Comparison of ENCODE assay signal across 27 cellular contexts in the genomic region with DNA sequence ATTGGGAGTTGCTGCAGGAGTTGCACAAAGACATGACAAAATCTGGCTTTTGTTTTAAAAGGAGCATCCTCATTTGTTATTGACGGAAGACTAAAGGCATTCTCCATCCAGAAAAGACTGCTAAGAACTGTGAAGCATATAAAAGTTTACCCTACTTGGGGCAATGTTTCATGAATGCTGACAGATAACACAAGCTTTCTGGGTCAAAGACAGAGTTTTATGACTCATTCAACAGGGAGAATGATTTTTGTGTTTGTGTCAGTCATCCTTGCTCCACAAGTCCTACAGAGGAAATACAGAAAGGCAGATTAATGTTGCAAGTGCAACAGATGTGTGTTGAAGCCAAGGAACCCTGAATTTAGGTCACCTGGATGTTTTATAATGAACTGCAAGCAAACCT. TPM values are rescaled to one million over a fixed set of nuclear protein-coding genes. Genes with fewer than 3 reads are reported as not detected.
A peak's percentile ranks its signal among the peaks of the same experiment; 100 is the strongest.
DNase-seq lines count a peak whose midpoint lies in the region; ATAC-seq, FAIRE-seq and TF ChIP-seq lines count a peak whose summit lies in the region.
"Had no signal": no experiment of that assay in that cellular context is flagged by ENCODE, and none has a peak within 500 bp of the region (broad histone marks: within the 10 kb centered on the region; RNA-seq: fewer than 3 reads in every experiment).

No MANE protein-coding gene starts in this region.

- no peaks in the 10 kb centered on the region for H3K9me3 Mint-ChIP-seq in activated T-cell treated with anti-CD3 and anti-CD28 coated beads, Interleukin-2, amount 50 U/mL, for 72 hours
- no peaks in the 10 kb centered on the region for H3K9me3 Mint-ChIP-seq in activated T-cell treated with anti-CD3 and anti-CD28 coated beads, Interleukin-2, amount 50 U/mL, for 24 hours
- H3K9me3 Mint-ChIP-seq in activated T-helper 1 cell treated with anti-CD3 and anti-CD28 coated beads, Interleukin-12 subunit alpha, Interleukin-12 subunit beta, Interleukin-2, Interleukin-4 antibody, amounts not matched to agents 30 ng/mL and 10 ng/mL and 1 ng/mL, durations not matched to agents 14 hours and 24 hours and 36 hours, result no peaks in the 10 kb centered on the region
- no peaks in the 10 kb centered on the region for H3K9me3 Mint-ChIP-seq in type B pancreatic cell
- H3K9me3 Mint-ChIP-seq: CD4-positive, alpha-beta T cell; GM23338; H9 had no signal

- no peak for DNase-seq in activated T-cell treated with anti-CD3 and anti-CD28 coated beads, Interleukin-2, amount 50 U/mL, for 72 hours
- DNase-seq in activated T-cell treated with anti-CD3 and anti-CD28 coated beads, Interleukin-2, amount 50 U/mL, for 24 hours, result no peak
- DNase-seq in bronchial epithelial cell (ENCODE audit: low read depth) (peak; percentile 17), kidney tubule cell (ENCODE audit: low spot score) (peak; percentile 21), renal cortical epithelial cell (ENCODE audit: low read depth) (peak; percentile 43), GF-D8 (lab: John Stamatoyannopoulos, UW) (no peak), type B pancreatic cell (ENCODE audit: extremely low spot score, unreplicated experiment) (no peak)
- no peak for DNase-seq in activated T-helper 1 cell treated with anti-CD3 and anti-CD28 coated beads, Interleukin-12 subunit alpha, Interleukin-12 subunit beta, Interleukin-2, Interleukin-4 antibody, amounts not matched to agents 30 ng/mL and 10 ng/mL and 1 ng/mL, durations not matched to agents 14 hours and 24 hours and 36 hours (ENCODE audit: low spot score)
- DNase-seq: 8988T; ACHN; AML-193; BE2C; CD4-positive, alpha-beta T cell; CD8-positive, alpha-beta memory T cell; DMS 273 treated with DMSO at 0.1 percent for 48 hours; DMS79; EL; GDM1; H9 had no signal

- H3K36me3 ChIP-seq in bronchial epithelial cell (ENCODE audit: control insufficient read depth, insufficient read depth, low read length), result no peaks in the 10 kb centered on the region
- H3K36me3 ChIP-seq: BE2C; BLaER1 treated with 17β-estradiol and CSF1 and Interleukin-3, amounts not matched to agents 10 nM and 100 nM had no signal

- peak; percentile 29 to 55 for ATAC-seq in activated T-cell treated with anti-CD3 and anti-CD28 coated beads, Interleukin-2, amount 50 U/mL, for 72 hours (replicated peaks in 1 of 2)
- ATAC-seq: A549, GM23338, HCT116 had no signal

- FAIRE-seq in bronchial epithelial cell (lab: Jason Lieb, UNC), result no peak
- FAIRE-seq: A549, D721Med, GM12891, GM18507 had no signal

- H3K27me3 ChIP-seq in bronchial epithelial cell (ENCODE audit: control insufficient read depth, insufficient read depth, low read length), result no peaks in the 10 kb centered on the region
- H3K27me3 ChIP-seq: BE2C; BLaER1 treated with 17β-estradiol and CSF1 and Interleukin-3, amounts not matched to agents 10 nM and 100 nM had no signal

- H3K4me1 Mint-ChIP-seq in activated T-cell treated with anti-CD3 and anti-CD28 coated beads, Interleukin-2, amount 50 U/mL, for 72 hours (ENCODE audit: low read depth), result no peaks in the 10 kb centered on the region
- no peaks in the 10 kb centered on the region for H3K4me1 Mint-ChIP-seq in activated T-cell treated with anti-CD3 and anti-CD28 coated beads, Interleukin-2, amount 50 U/mL, for 24 hours (ENCODE audit: low read depth)
- H3K4me1 Mint-ChIP-seq in activated T-helper 1 cell treated with anti-CD3 and anti-CD28 coated beads, Interleukin-12 subunit alpha, Interleukin-12 subunit beta, Interleukin-2, Interleukin-4 antibody, amounts not matched to agents 30 ng/mL and 10 ng/mL and 1 ng/mL, durations not matched to agents 14 hours and 24 hours and 36 hours (ENCODE audit: low read depth), result no peaks in the 10 kb centered on the region
- H3K4me1 Mint-ChIP-seq in type B pancreatic cell (ENCODE audit: unreplicated experiment), result no peaks in the 10 kb centered on the region
- H3K4me1 Mint-ChIP-seq: CD14-positive monocyte; CD8-positive, alpha-beta memory T cell; GM23338; H9 had no signal

- H3K4me3 ChIP-seq in bronchial epithelial cell (ENCODE audit: low read depth, low read length), result no peak overlapping the region
- H3K4me3 ChIP-seq: A549; BLaER1 treated with 17β-estradiol and CSF1 and Interleukin-3, amounts not matched to agents 10 nM and 100 nM; GM23338 had no signal

- no peak overlapping the region for H3K27ac Mint-ChIP-seq in activated T-cell treated with anti-CD3 and anti-CD28 coated beads, Interleukin-2, amount 50 U/mL, for 72 hours
- no peak overlapping the region for H3K27ac Mint-ChIP-seq in activated T-cell treated with anti-CD3 and anti-CD28 coated beads, Interleukin-2, amount 50 U/mL, for 24 hours
- no peak overlapping the region for H3K27ac Mint-ChIP-seq in activated T-helper 1 cell treated with anti-CD3 and anti-CD28 coated beads, Interleukin-12 subunit alpha, Interleukin-12 subunit beta, Interleukin-2, Interleukin-4 antibody, amounts not matched to agents 30 ng/mL and 10 ng/mL and 1 ng/mL, durations not matched to agents 14 hours and 24 hours and 36 hours
- H3K27ac Mint-ChIP-seq in type B pancreatic cell, result no peak overlapping the region
- H3K27ac Mint-ChIP-seq: CD14-positive monocyte; CD4-positive, alpha-beta T cell; CD8-positive, alpha-beta memory T cell; GM23338; H9 had no signal

- H3K27me3 Mint-ChIP-seq in activated T-cell treated with anti-CD3 and anti-CD28 coated beads, Interleukin-2, amount 50 U/mL, for 72 hours (ENCODE audit: low read depth), result no peaks in the 10 kb centered on the region
- peaks cover 24% of the 10 kb centered on the region for H3K27me3 Mint-ChIP-seq in activated T-cell treated with anti-CD3 and anti-CD28 coated beads, Interleukin-2, amount 50 U/mL, for 24 hours
- H3K27me3 Mint-ChIP-seq in activated T-helper 1 cell treated with anti-CD3 and anti-CD28 coated beads, Interleukin-12 subunit alpha, Interleukin-12 subunit beta, Interleukin-2, Interleukin-4 antibody, amounts not matched to agents 30 ng/mL and 10 ng/mL and 1 ng/mL, durations not matched to agents 14 hours and 24 hours and 36 hours (ENCODE audit: insufficient read depth), result no peaks in the 10 kb centered on the region
- peaks cover 8% of the 10 kb centered on the region for H3K27me3 Mint-ChIP-seq in type B pancreatic cell

- TF ChIP-seq CTCF in bronchial epithelial cell (IDR thresholded peaks at IDR 0.05; ENCODE audit: insufficient read depth, low read length, severe bottlenecking) (no peak), type B pancreatic cell (conservative IDR thresholded peaks at IDR 0.05) (no peak)

- no peaks in the 10 kb centered on the region for H3K36me3 Mint-ChIP-seq in activated T-cell treated with anti-CD3 and anti-CD28 coated beads, Interleukin-2, amount 50 U/mL, for 72 hours (ENCODE audit: insufficient read depth in 2 of 2)
- H3K36me3 Mint-ChIP-seq in activated T-cell treated with anti-CD3 and anti-CD28 coated beads, Interleukin-2, amount 50 U/mL, for 24 hours (ENCODE audit: low read depth), result no peaks in the 10 kb centered on the region
- no peaks in the 10 kb centered on the region for H3K36me3 Mint-ChIP-seq in activated T-helper 1 cell treated with anti-CD3 and anti-CD28 coated beads, Interleukin-12 subunit alpha, Interleukin-12 subunit beta, Interleukin-2, Interleukin-4 antibody, amounts not matched to agents 30 ng/mL and 10 ng/mL and 1 ng/mL, durations not matched to agents 14 hours and 24 hours and 36 hours (ENCODE audit: low read depth)
- H3K36me3 Mint-ChIP-seq in type B pancreatic cell, result no peaks in the 10 kb centered on the region
- H3K36me3 Mint-ChIP-seq: CD14-positive monocyte; CD8-positive, alpha-beta memory T cell had no signal

- intact Hi-C loops in activated T-helper 1 cell treated with anti-CD3 and anti-CD28 coated beads, Interleukin-12 subunit alpha, Interleukin-12 subunit beta, Interleukin-2, Interleukin-4 antibody, amounts not matched to agents 30 ng/mL and 10 ng/mL and 1 ng/mL, durations not matched to agents 14 hours and 24 hours and 36 hours (cut with micrococcal nuclease), result no loop called here

- H3K4me3 Mint-ChIP-seq in activated T-cell treated with anti-CD3 and anti-CD28 coated beads, Interleukin-2, amount 50 U/mL, for 72 hours, result no peak overlapping the region
- H3K4me3 Mint-ChIP-seq in activated T-cell treated with anti-CD3 and anti-CD28 coated beads, Interleukin-2, amount 50 U/mL, for 24 hours, result no peak overlapping the region
- no peak overlapping the region for H3K4me3 Mint-ChIP-seq in activated T-helper 1 cell treated with anti-CD3 and anti-CD28 coated beads, Interleukin-12 subunit alpha, Interleukin-12 subunit beta, Interleukin-2, Interleukin-4 antibody, amounts not matched to agents 30 ng/mL and 10 ng/mL and 1 ng/mL, durations not matched to agents 14 hours and 24 hours and 36 hours
- no peak overlapping the region for H3K4me3 Mint-ChIP-seq in type B pancreatic cell
- H3K4me3 Mint-ChIP-seq: CD14-positive monocyte; CD4-positive, alpha-beta T cell; CD8-positive, alpha-beta memory T cell; GM23338; H9 had no signal

RNA-seq across cellular contexts. Expression of a gene that starts 2.5 kb away (rescaled TPM):
- total RNA-seq in activated T-cell treated with anti-CD3 and anti-CD28 coated beads, Interleukin-2, amount 50 U/mL, for 72 hours, result under 1 TPM in 1 of 2 donors, not detected in 1; 0.24 TPM
- total RNA-seq in bronchial epithelial cell (not detected in 2 replicates), renal cortical epithelial cell (2.8 and 5.0 TPM in 2 replicates), type B pancreatic cell (ENCODE audit: low replicate concordance) (2.5 and 4.5 TPM in 2 replicates)
- not detected in 2 replicates for total RNA-seq in activated T-helper 1 cell treated with anti-CD3 and anti-CD28 coated beads, Interleukin-12 subunit alpha, Interleukin-12 subunit beta, Interleukin-2, Interleukin-4 antibody, amounts not matched to agents 30 ng/mL and 10 ng/mL and 1 ng/mL, durations not matched to agents 14 hours and 24 hours and 36 hours
- total RNA-seq: CD4-positive, alpha-beta T cell; CD8-positive, alpha-beta memory T cell had no signal

Comparison
In these comparisons a context has a peak if more than half of its experiments do, and no peak if none do; other contexts are left out.
1. DNase-seq: peak in bronchial epithelial cell (single experiment), kidney tubule cell (single experiment) and renal cortical epithelial cell (single experiment); none in activated T-cell treated with anti-CD3 and anti-CD28 coated beads, Interleukin-2, amount 50 U/mL, for 72 hours (0 of 2), activated T-cell treated with anti-CD3 and anti-CD28 coated beads, Interleukin-2, amount 50 U/mL, for 24 hours (single experiment), GF-D8 (single experiment), activated T-helper 1 cell treated with anti-CD3 and anti-CD28 coated beads, Interleukin-12 subunit alpha, Interleukin-12 subunit beta, Interleukin-2, Interleukin-4 antibody, amounts not matched to agents 30 ng/mL and 10 ng/mL and 1 ng/mL, durations not matched to agents 14 hours and 24 hours and 36 hours (single experiment) and type B pancreatic cell (single experiment).